ENCODE assay signal across 8 cellular contexts in the genomic region with DNA sequence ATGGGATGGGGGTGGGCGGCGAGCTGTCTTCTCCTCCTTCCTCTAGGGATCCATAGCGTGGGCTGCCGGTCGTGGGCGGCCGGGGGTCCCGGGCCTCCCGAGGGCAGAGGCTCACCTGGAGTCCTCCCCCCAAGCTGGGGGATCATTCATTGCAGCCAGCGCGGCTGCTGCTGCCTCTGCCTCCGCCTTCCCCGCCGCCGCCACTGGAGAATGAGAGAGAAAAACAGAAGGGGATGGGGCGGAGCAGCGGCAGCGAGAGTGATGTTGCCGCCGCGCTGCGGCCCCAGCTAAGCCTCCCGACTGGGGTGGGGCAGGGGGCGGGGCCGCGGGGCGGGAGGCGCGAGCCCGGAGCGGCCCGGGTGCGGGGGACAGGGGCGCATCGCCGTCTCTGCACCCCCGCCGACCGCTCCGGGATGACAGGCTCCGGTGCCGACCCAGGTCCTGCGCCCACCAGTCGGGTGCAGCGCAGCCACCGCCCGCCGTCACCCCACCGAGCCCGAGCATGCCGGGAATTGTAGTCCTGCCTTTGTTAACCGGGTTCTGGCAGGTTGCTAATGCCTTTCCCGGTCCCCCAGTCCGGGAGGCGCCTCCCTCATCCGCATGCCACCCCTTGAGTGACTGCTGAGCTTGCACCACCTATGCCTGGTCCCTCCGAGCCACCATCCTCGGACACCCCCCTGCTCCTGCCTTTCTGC.
A peak's percentile ranks its signal among the peaks of the same experiment; 100 is the strongest.
DNase-seq lines count a peak whose midpoint lies in the region; ATAC-seq and TF ChIP-seq lines count a peak whose summit lies in the region.

A gene (minus strand): TSS at position 225 of the 695 bp plus-strand sequence. CDS start 580 bp downstream, outside the sequence.

- no peak for TF ChIP-seq CTCF in GM13976 (IDR thresholded peaks at IDR 0.05; ENCODE audit: borderline replicate concordance, control extremely low read depth, extremely low read depth, insufficient read depth, missing control alignments)

- in situ Hi-C loops in GM13976 (cut with MboI; ENCODE audit: low sequenced_read_pairs, unreplicated experiment): loop anchor here (25.0 kb wide), 1 partner anchor 355 kb away; a partner anchor contains a TSS

- DNase-seq in GM13976 (ENCODE audit: low spot score) (peak; percentile 88), NCI-H2227 (lab: John Stamatoyannopoulos, UW; ENCODE audit: unreplicated experiment) (peak; percentile 93), cerebellar cortex (ENCODE audit: low spot score) (peak; percentile 83), islet precursor cell (peak; percentile 89), amniotic stem cell (lab: John Stamatoyannopoulos, UW) (no peak)
- peak; percentile 42 to 63 (median 56) for DNase-seq in stimulated activated CD4-positive, alpha-beta T cell treated with anti-CD3 and anti-CD28 coated beads, Interleukin-12 subunit alpha, Interleukin-12 subunit beta, amount 100 ng/mL, for 48 hours (ENCODE audit: low read depth in 2 of 3, low spot score in 1 of 3)

- ATAC-seq in HG03025 (IDR thresholded peaks at IDR 0.05; ENCODE audit: low FRiP score, unreplicated experiment): peak; percentile 53
- peak; percentile 84 to 91 for ATAC-seq in activated CD4-positive, CD25-positive, alpha-beta regulatory T cell treated with anti-CD3 and anti-CD28 coated beads, Interleukin-2, amount 50 U/mL, for 24 hours
